ENCODE assay signal across 2 cellular contexts in the genomic region with DNA sequence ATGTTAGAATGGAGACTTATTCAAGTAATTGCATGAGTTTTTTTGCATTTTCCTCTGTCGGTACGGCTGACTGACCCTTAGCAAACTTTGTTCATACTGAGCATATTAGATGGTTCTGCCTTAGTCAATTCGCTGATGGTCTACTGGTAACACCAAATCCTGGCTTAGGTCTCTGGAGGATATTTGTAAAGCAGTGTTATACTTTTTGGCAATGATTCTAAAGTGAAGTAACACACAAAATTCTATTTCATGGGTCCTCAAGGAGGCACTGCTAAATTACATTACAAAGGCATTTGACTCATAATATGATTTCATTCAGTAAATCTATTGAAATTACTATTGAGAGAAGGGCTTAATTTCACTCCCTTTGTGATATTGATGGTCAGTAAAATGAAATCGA.
A peak's percentile ranks its signal among the peaks of the same experiment; 100 is the strongest.
TF ChIP-seq lines count a peak whose summit lies in the region.

No MANE protein-coding gene starts in this region.

TF ChIP-seq in A549, 52 proteins besides CTCF, POLR2A, EP300 and RAD21 (continued from another document):
- no peak for TF ChIP-seq HOXA7 (CRISPR knock-in tag; IDR thresholded peaks at IDR 0.05)
- TF ChIP-seq SMC3 (IDR thresholded peaks at IDR 0.05) = 0 out of 3 replicates have a peak, but pooled peaks have one; percentile 20
- TF ChIP-seq EHMT2 (IDR thresholded peaks at IDR 0.05; ENCODE audit: low read depth) = no peak
- TF ChIP-seq CHD2 (IDR thresholded peaks at IDR 0.05; ENCODE audit: low read length, partially characterized antibody) = no peak
- TF ChIP-seq TP53 (CRISPR knock-in tag; IDR thresholded peaks at IDR 0.05) = no peak

TF ChIP-seq in IMR-90, 13 proteins besides CTCF, POLR2A, EP300 and RAD21:
- no peak for TF ChIP-seq RCOR1 (IDR thresholded peaks at IDR 0.05; ENCODE audit: insufficient replicate concordance, low read length)
- no peak for TF ChIP-seq CEBPB (IDR thresholded peaks at IDR 0.05; ENCODE audit: low read depth, low read length)
- no peak for TF ChIP-seq MAFK (IDR thresholded peaks at IDR 0.05; ENCODE audit: low read depth, low read length)
- TF ChIP-seq MAZ (IDR thresholded peaks at IDR 0.05; ENCODE audit: borderline replicate concordance, low read depth, low read length) = no peak
- TF ChIP-seq, protein P1, sequence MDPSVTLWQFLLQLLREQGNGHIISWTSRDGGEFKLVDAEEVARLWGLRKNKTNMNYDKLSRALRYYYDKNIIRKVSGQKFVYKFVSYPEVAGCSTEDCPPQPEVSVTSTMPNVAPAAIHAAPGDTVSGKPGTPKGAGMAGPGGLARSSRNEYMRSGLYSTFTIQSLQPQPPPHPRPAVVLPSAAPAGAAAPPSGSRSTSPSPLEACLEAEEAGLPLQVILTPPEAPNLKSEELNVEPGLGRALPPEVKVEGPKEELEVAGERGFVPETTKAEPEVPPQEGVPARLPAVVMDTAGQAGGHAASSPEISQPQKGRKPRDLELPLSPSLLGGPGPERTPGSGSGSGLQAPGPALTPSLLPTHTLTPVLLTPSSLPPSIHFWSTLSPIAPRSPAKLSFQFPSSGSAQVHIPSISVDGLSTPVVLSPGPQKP (IDR thresholded peaks at IDR 0.05; ENCODE audit: borderline replicate concordance, low read depth, low read length) = no peak
- TF ChIP-seq, protein P2, sequence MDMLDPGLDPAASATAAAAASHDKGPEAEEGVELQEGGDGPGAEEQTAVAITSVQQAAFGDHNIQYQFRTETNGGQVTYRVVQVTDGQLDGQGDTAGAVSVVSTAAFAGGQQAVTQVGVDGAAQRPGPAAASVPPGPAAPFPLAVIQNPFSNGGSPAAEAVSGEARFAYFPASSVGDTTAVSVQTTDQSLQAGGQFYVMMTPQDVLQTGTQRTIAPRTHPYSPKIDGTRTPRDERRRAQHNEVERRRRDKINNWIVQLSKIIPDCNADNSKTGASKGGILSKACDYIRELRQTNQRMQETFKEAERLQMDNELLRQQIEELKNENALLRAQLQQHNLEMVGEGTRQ (IDR thresholded peaks at IDR 0.05; ENCODE audit: low read depth, low read length) = no peak
- TF ChIP-seq SMC3 (IDR thresholded peaks at IDR 0.05; ENCODE audit: low read depth, low read length) = no peak
- no peak for TF ChIP-seq RFX5 (IDR thresholded peaks at IDR 0.05; ENCODE audit: low read depth, low read length)
- TF ChIP-seq FOS (IDR thresholded peaks at IDR 0.05; ENCODE audit: low read depth, low read length) = no peak
- no peak for TF ChIP-seq NFE2L2 (IDR thresholded peaks at IDR 0.05; ENCODE audit: low read depth, low read length)
- TF ChIP-seq MXI1 (IDR thresholded peaks at IDR 0.05; ENCODE audit: borderline replicate concordance, low read depth, low read length) = no peak
- TF ChIP-seq BHLHE40 (IDR thresholded peaks at IDR 0.05; ENCODE audit: low read depth, low read length) = no peak
- TF ChIP-seq CHD1 (IDR thresholded peaks at IDR 0.05; ENCODE audit: low read depth, low read length) = no peak
TF ChIP-seq in IMR-90: peak in this region for 0.
